In the genomic region with DNA sequence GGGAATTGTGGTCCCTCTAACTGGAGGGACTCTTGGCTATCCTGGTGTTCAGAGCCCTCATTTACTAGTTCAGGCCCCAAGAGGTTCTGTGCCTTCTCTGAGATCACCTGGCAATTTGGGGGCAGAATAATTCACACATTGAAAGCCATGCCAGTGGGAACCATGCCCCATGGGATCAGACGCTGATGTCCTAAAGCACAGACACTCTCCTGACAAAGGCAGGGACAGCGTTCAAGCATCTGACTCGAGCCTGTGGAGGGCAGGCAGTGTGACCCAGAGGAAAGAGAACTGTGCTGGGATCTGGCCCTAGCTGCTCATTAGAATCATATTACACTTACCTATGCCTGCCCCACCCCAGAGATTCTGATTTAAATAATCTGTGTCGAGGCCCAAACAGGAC, we compare ENCODE assay signal across 12 cellular contexts. TPM values are rescaled to one million over a fixed set of nuclear protein-coding genes. Genes with fewer than 3 reads are reported as not detected.
DNase-seq lines count a peak whose midpoint lies in the region; ATAC-seq, FAIRE-seq and TF ChIP-seq lines count a peak whose summit lies in the region.
"Had no signal": no experiment of that assay in that cellular context is flagged by ENCODE, and none has a peak within 500 bp of the region (broad histone marks: within the 10 kb centered on the region; RNA-seq: fewer than 3 reads in every experiment).

No MANE protein-coding gene starts in this region.

- no peaks in the 10 kb centered on the region for H3K9me3 ChIP-seq in sigmoid colon

- intact Hi-C loops in sigmoid colon (cut with DNase I), result no loop called here

- WGBS in sigmoid colon, 2 donors, result 69 to 81% methylated on average over 4 of the region's 4 CpGs

- ATAC-seq in HG03354 (IDR thresholded peaks at IDR 0.05; ENCODE audit: poor library complexity, severe bottlenecking, unreplicated experiment) (peak; percentile 4), GM21825 (IDR thresholded peaks at IDR 0.05; ENCODE audit: unreplicated experiment) (no peak), HG02884 (IDR thresholded peaks at IDR 0.05; ENCODE audit: unreplicated experiment) (no peak)
- ATAC-seq in activated T-helper 17 cell treated with anti-CD3 and anti-CD28 coated beads, Interleukin-2, amount 50 U/mL, for 72 hours (replicated peaks), result no peak
- ATAC-seq: Panc1 had no signal

- TF ChIP-seq POLR2A in GM12892 (IDR thresholded peaks at IDR 0.05; ENCODE audit: low read depth, low read length), result no peak
- no peak for TF ChIP-seq POLR2A in sigmoid colon (IDR thresholded peaks at IDR 0.05)

- H3K9me3 Mint-ChIP-seq in activated T-helper 17 cell treated with anti-CD3 and anti-CD28 coated beads, Interleukin-2, amount 50 U/mL, for 72 hours, result peaks cover 3% of the 10 kb centered on the region

- DNase-seq in GM12892 (ENCODE audit: insufficient read length) (no peak), sigmoid colon (no peak)
- DNase-seq in activated CD4-positive, CD25-positive, alpha-beta regulatory T cell (lab: John Stamatoyannopoulos, UW), result no peak
- DNase-seq: NCI-H446 had no signal

- peaks cover 28% of the 10 kb centered on the region for H3K36me3 Mint-ChIP-seq in activated T-helper 17 cell treated with anti-CD3 and anti-CD28 coated beads, Interleukin-2, amount 50 U/mL, for 72 hours (ENCODE audit: low read depth)

- H3K27ac Mint-ChIP-seq in activated T-helper 17 cell treated with anti-CD3 and anti-CD28 coated beads, Interleukin-2, amount 50 U/mL, for 72 hours, result peak overlapping the region; percentile 95

- peak; percentile 60 for FAIRE-seq in GM12892 (lab: Jason Lieb, UNC)

- H3K4me3 ChIP-seq in sigmoid colon, result no peak overlapping the region

- no peaks in the 10 kb centered on the region for H3K36me3 ChIP-seq in sigmoid colon

- H3K27me3 ChIP-seq in sigmoid colon, result no peaks in the 10 kb centered on the region

- no peak for TF ChIP-seq CTCF in sigmoid colon (IDR thresholded peaks at IDR 0.05)

- H3K4me1 ChIP-seq in sigmoid colon, result peaks cover 0 to 71% (median 48%) of the 10 kb centered on the region in 4 donors

- TF ChIP-seq EP300 in sigmoid colon (IDR thresholded peaks at IDR 0.05), result no peak

- peaks cover 46% of the 10 kb centered on the region for H3K4me1 Mint-ChIP-seq in activated T-helper 17 cell treated with anti-CD3 and anti-CD28 coated beads, Interleukin-2, amount 50 U/mL, for 72 hours

- H3K27me3 Mint-ChIP-seq in activated T-helper 17 cell treated with anti-CD3 and anti-CD28 coated beads, Interleukin-2, amount 50 U/mL, for 72 hours, result no peaks in the 10 kb centered on the region

- peak overlapping the region; percentile 86 to 93 (median 90) for H3K27ac ChIP-seq in sigmoid colon

- H3K4me3 Mint-ChIP-seq in activated T-helper 17 cell treated with anti-CD3 and anti-CD28 coated beads, Interleukin-2, amount 50 U/mL, for 72 hours, result peak overlapping the region; percentile 87

RNA-seq across cellular contexts. Expression of a gene that starts 2.4 kb away (rescaled TPM):
- 25.2 TPM for polyA plus RNA-seq in GM12892 (2012; ENCODE audit: missing spikeins)
- 10 to 100 TPM; 48.5 to 68.7 TPM for total RNA-seq in activated T-helper 17 cell treated with anti-CD3 and anti-CD28 coated beads, Interleukin-2, amount 50 U/mL, for 72 hours
- total RNA-seq in sigmoid colon, result 100 to 1,000 TPM; 117 to 178 (median 139) TPM
- polyA plus RNA-seq in sigmoid colon, result 1 to 10 TPM; 1.2 to 10.0 (median 4.2) TPM
- total RNA-seq: MCF 10A had no signal

RNA-seq across cellular contexts. Expression of a gene that starts 18.4 kb away (rescaled TPM):
- not detected for polyA plus RNA-seq in GM12892 (2012; ENCODE audit: missing spikeins)
- total RNA-seq in activated T-helper 17 cell treated with anti-CD3 and anti-CD28 coated beads, Interleukin-2, amount 50 U/mL, for 72 hours, result under 1 TPM in 1 of 2 donors, not detected in 1; 0.37 TPM
- total RNA-seq in sigmoid colon, result not detected
- not detected for polyA plus RNA-seq in sigmoid colon
- total RNA-seq: fibroblast of villous mesenchyme, kidney epithelial cell, MCF 10A had no signal

RNA-seq across cellular contexts. Expression of a gene that starts 47.4 kb away (rescaled TPM):
- polyA plus RNA-seq in GM12892 (2012; ENCODE audit: missing spikeins), result 0.57 TPM
- total RNA-seq in activated T-helper 17 cell treated with anti-CD3 and anti-CD28 coated beads, Interleukin-2, amount 50 U/mL, for 72 hours, result 10 to 100 TPM in 1 of 2 donors, 1 to 10 TPM in 1; 6.3 to 11.0 TPM
- under 1 TPM; 0.14 to 0.71 (median 0.52) TPM for total RNA-seq in sigmoid colon
- polyA plus RNA-seq in sigmoid colon, result 1 to 10 TPM in 2 of 3 donors, under 1 TPM in 1; 0.60 to 2.3 (median 2.0) TPM

RNA-seq across cellular contexts. Expression of a gene that starts 51.6 kb away (rescaled TPM):
- polyA plus RNA-seq in GM12892 (2012; ENCODE audit: missing spikeins), result not detected
- not detected for total RNA-seq in activated T-helper 17 cell treated with anti-CD3 and anti-CD28 coated beads, Interleukin-2, amount 50 U/mL, for 72 hours
- not detected for total RNA-seq in sigmoid colon
- not detected for polyA plus RNA-seq in sigmoid colon
- total RNA-seq: fibroblast of villous mesenchyme, kidney epithelial cell, MCF 10A had no signal

Comparison
In these comparisons a context has a peak if more than half of its experiments do, and no peak if none do; other contexts are left out.
1. RNA of a gene that starts 47.4 kb away (total RNA-seq): 6.3 to 11.0 TPM in activated T-helper 17 cell treated with anti-CD3 and anti-CD28 coated beads, Interleukin-2, amount 50 U/mL, for 72 hours; 0.14 to 0.71 TPM in sigmoid colon; every median in the first group is over 4 times any median in the second.